1 cellular context compared by ENCODE assay signal in the genomic region with DNA sequence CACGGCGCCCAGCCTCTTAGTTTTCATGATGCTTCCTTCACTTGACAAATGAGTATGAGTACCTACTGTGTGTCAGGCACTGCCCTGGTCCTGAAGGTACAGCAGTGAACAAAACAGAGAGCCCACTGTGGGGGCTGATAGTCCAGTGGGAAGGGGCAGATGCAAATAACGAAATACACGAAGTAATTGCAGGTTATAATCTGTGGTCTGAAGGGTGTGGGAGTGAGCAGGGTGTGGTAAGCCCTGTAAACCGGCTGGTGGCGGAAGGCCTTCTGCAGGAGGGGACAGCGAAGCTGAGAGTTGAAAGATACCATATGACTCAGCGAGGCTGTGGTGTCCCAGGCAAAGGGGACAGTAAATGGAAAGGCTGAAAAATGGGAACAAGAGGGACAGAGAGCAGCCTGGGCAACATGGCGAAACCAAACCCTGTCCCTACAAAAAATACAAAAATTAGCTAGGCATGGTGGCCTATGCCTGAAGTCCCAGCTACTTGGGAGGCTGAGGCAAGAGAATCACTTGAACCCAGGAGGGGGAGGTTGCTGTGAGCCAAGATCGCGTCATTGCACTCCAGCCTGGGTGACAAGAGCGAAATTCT.
TF ChIP-seq lines count a peak whose summit lies in the region.

No MANE protein-coding gene starts in this region.

TF ChIP-seq in HepG2, 621 proteins besides CTCF, POLR2A, EP300 and RAD21 (continued from another document):
- TF ChIP-seq, protein P1, sequence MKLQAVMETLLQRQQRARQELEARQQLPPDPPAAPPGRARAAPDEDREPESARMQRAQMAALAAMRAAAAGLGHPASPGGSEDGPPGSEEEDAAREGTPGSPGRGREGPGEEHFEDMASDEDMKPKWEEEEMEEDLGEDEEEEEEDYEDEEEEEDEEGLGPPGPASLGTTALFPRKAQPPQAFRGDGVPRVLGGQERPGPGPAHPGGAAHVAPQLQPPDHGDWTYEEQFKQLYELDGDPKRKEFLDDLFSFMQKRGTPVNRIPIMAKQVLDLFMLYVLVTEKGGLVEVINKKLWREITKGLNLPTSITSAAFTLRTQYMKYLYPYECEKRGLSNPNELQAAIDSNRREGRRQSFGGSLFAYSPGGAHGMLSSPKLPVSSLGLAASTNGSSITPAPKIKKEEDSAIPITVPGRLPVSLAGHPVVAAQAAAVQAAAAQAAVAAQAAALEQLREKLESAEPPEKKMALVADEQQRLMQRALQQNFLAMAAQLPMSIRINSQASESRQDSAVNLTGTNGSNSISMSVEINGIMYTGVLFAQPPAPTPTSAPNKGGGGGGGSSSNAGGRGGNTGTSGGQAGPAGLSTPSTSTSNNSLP (IDR thresholded peaks at IDR 0.05; ENCODE audit: low read depth, low read length) = no peak
- TF ChIP-seq, protein P2, sequence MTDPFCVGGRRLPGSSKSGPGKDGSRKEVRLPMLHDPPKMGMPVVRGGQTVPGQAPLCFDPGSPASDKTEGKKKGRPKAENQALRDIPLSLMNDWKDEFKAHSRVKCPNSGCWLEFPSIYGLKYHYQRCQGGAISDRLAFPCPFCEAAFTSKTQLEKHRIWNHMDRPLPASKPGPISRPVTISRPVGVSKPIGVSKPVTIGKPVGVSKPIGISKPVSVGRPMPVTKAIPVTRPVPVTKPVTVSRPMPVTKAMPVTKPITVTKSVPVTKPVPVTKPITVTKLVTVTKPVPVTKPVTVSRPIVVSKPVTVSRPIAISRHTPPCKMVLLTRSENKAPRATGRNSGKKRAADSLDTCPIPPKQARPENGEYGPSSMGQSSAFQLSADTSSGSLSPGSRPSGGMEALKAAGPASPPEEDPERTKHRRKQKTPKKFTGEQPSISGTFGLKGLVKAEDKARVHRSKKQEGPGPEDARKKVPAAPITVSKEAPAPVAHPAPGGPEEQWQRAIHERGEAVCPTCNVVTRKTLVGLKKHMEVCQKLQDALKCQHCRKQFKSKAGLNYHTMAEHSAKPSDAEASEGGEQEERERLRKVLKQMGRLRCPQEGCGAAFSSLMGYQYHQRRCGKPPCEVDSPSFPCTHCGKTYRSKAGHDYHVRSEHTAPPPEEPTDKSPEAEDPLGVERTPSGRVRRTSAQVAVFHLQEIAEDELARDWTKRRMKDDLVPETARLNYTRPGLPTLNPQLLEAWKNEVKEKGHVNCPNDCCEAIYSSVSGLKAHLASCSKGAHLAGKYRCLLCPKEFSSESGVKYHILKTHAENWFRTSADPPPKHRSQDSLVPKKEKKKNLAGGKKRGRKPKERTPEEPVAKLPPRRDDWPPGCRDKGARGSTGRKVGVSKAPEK (CRISPR knock-in tag; IDR thresholded peaks at IDR 0.05; ENCODE audit: borderline replicate concordance) = no peak
- TF ChIP-seq, protein P3, sequence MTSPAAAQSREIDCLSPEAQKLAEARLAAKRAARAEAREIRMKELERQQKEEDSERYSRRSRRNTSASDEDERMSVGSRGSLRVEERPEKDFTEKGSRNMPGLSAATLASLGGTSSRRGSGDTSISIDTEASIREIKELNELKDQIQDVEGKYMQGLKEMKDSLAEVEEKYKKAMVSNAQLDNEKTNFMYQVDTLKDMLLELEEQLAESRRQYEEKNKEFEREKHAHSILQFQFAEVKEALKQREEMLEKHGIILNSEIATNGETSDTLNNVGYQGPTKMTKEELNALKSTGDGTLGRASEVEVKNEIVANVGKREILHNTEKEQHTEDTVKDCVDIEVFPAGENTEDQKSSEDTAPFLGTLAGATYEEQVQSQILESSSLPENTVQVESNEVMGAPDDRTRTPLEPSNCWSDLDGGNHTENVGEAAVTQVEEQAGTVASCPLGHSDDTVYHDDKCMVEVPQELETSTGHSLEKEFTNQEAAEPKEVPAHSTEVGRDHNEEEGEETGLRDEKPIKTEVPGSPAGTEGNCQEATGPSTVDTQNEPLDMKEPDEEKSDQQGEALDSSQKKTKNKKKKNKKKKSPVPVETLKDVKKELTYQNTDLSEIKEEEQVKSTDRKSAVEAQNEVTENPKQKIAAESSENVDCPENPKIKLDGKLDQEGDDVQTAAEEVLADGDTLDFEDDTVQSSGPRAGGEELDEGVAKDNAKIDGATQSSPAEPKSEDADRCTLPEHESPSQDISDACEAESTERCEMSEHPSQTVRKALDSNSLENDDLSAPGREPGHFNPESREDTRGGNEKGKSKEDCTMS (CRISPR knock-in tag; conservative IDR thresholded peaks at IDR 0.05) = no peak
- TF ChIP-seq ESRRA (CRISPR knock-in tag; IDR thresholded peaks at IDR 0.05; ENCODE audit: low read depth) (no peak), GATAD2A (CRISPR knock-in tag; IDR thresholded peaks at IDR 0.05) (no peak), KDM1A (CRISPR knock-in tag; IDR thresholded peaks at IDR 0.05) (no peak), NFE2L2 (IDR thresholded peaks at IDR 0.05; ENCODE audit: low read length) (no peak), SMARCE1 (IDR thresholded peaks at IDR 0.05; ENCODE audit: borderline replicate concordance) (no peak)
- TF ChIP-seq, protein P4, sequence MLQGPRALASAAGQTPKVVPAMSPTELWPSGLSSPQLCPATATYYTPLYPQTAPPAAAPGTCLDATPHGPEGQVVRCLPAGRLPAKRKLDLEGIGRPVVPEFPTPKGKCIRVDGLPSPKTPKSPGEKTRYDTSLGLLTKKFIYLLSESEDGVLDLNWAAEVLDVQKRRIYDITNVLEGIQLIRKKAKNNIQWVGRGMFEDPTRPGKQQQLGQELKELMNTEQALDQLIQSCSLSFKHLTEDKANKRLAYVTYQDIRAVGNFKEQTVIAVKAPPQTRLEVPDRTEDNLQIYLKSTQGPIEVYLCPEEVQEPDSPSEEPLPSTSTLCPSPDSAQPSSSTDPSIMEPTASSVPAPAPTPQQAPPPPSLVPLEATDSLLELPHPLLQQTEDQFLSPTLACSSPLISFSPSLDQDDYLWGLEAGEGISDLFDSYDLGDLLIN (CRISPR knock-in tag; IDR thresholded peaks at IDR 0.05; ENCODE audit: borderline replicate concordance) = no peak
TF ChIP-seq in HepG2: peak in this region for 0.
